Comparison of ENCODE assay signal across 1 cellular context in the genomic region with DNA sequence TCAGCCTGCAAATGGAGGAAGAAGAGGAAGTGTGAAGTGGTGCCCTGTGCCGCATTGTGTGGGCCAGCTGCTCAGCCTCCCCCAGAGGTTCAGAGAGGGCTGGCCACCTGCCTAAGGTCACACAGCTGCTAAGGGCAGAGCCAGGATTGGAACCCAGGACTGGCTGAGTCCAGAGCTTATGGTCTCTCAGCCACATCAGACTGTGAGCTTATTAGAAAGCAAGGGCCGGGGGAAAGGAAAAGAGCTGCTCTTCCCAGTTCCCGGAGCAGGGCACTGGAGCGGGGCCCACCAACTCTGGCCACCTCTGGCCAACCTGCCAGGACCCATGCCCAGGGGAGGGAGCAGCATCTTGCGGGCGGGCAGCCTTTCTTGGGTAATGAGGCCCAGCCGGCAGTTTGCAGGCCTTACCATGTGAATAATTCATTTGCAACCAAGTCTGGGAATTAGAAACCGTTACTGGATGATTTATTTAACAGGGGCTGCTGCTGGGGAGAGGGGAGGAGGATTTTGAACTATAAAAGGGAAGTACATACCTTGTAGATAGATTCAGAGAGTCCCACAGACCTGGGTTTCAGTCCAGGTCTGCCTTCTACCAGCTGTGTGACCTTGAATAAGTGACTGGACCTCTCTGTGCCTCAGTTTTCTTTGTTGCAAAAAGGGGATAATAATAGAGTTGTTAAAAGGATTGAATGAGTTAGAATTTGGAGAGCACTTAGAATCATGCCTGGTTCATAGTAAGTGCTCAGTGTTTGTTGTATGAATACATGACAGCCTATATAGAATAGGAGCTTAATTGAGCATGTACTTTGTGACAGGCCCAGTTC.
TF ChIP-seq lines count a peak whose summit lies in the region.

No MANE protein-coding gene starts in this region.

TF ChIP-seq in GM12878, 131 proteins besides CTCF, POLR2A, EP300 and RAD21 (continues in another document):
- no peak for TF ChIP-seq ZBTB11 (CRISPR knock-in tag; IDR thresholded peaks at IDR 0.05)
- TF ChIP-seq ATF2 (IDR thresholded peaks at IDR 0.05; ENCODE audit: low read length) = no peak
- TF ChIP-seq SMARCA5 (IDR thresholded peaks at IDR 0.05) = peak; percentile 100
- peak; percentile 90 for TF ChIP-seq TCF12 (IDR thresholded peaks at IDR 0.05; ENCODE audit: low read depth, low read length)
- no peak for TF ChIP-seq HDGF (IDR thresholded peaks at IDR 0.05)
- TF ChIP-seq HDAC6 (IDR thresholded peaks at IDR 0.05; ENCODE audit: unreplicated experiment) = no peak
- TF ChIP-seq POLR2AphosphoS2 (IDR thresholded peaks at IDR 0.05; ENCODE audit: low read depth, low read length) = no peak
- TF ChIP-seq MYB (IDR thresholded peaks at IDR 0.05; ENCODE audit: borderline replicate concordance, low read depth, low read length) = no peak
- no peak for TF ChIP-seq CHD2 (IDR thresholded peaks at IDR 0.05; ENCODE audit: borderline replicate concordance, low read depth, low read length)
- peak; percentile 96 for TF ChIP-seq ZNF217 (IDR thresholded peaks at IDR 0.05)
- no peak for TF ChIP-seq ZNF622 (IDR thresholded peaks at IDR 0.05)
- TF ChIP-seq ELK1 (IDR thresholded peaks at IDR 0.05; ENCODE audit: low read depth, low read length) = no peak
- TF ChIP-seq, protein P1, sequence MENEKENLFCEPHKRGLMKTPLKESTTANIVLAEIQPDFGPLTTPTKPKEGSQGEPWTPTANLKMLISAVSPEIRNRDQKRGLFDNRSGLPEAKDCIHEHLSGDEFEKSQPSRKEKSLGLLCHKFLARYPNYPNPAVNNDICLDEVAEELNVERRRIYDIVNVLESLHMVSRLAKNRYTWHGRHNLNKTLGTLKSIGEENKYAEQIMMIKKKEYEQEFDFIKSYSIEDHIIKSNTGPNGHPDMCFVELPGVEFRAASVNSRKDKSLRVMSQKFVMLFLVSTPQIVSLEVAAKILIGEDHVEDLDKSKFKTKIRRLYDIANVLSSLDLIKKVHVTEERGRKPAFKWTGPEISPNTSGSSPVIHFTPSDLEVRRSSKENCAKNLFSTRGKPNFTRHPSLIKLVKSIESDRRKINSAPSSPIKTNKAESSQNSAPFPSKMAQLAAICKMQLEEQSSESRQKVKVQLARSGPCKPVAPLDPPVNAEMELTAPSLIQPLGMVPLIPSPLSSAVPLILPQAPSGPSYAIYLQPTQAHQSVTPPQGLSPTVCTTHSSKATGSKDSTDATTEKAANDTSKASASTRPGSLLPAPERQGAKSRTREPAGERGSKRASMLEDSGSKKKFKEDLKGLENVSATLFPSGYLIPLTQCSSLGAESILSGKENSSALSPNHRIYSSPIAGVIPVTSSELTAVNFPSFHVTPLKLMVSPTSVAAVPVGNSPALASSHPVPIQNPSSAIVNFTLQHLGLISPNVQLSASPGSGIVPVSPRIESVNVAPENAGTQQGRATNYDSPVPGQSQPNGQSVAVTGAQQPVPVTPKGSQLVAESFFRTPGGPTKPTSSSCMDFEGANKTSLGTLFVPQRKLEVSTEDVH (IDR thresholded peaks at IDR 0.05; ENCODE audit: low read depth, partially characterized antibody) = no peak
- TF ChIP-seq YBX1 (IDR thresholded peaks at IDR 0.05) = no peak
- TF ChIP-seq SUPT20H (IDR thresholded peaks at IDR 0.05; ENCODE audit: borderline replicate concordance, control insufficient read depth, low read depth, low read length) = no peak
- TF ChIP-seq RCOR1 (conservative IDR thresholded peaks at IDR 0.05; ENCODE audit: low read depth, low read length) = 0 out of 2 replicates have a peak, but pooled peaks have one; percentile 23
- no peak for TF ChIP-seq STAT1 (conservative IDR thresholded peaks at IDR 0.05)
- no peak for TF ChIP-seq SREBF2 (IDR thresholded peaks at IDR 0.05; ENCODE audit: low read length)
- no peak for TF ChIP-seq BCL11A (IDR thresholded peaks at IDR 0.05; ENCODE audit: low read depth, low read length)
- no peak for TF ChIP-seq NR2F1 (conservative IDR thresholded peaks at IDR 0.05)
- TF ChIP-seq IRF4 (IDR thresholded peaks at IDR 0.05; ENCODE audit: low read depth, low read length) = peak; percentile 65; the same call in 1 of the 2 replicates
- no peak for TF ChIP-seq HDAC2 (IDR thresholded peaks at IDR 0.05)
- 0 out of 2 replicates have a peak, but pooled peaks have one; percentile 31 for TF ChIP-seq TARDBP (IDR thresholded peaks at IDR 0.05; ENCODE audit: borderline replicate concordance)
- TF ChIP-seq SUZ12 (IDR thresholded peaks at IDR 0.05; ENCODE audit: unreplicated experiment) = no peak
- TF ChIP-seq SPI1 (IDR thresholded peaks at IDR 0.05; ENCODE audit: borderline replicate concordance, insufficient read depth, low read depth, low read length) = peak; percentile 93
- 0 out of 2 replicates have a peak, but pooled peaks have one; percentile 22 for TF ChIP-seq EED (IDR thresholded peaks at IDR 0.05; ENCODE audit: low read depth)
- no peak for TF ChIP-seq RELA (IDR thresholded peaks at IDR 0.05; ENCODE audit: borderline replicate concordance, partially characterized antibody)
- no peak for TF ChIP-seq GATAD2B (conservative IDR thresholded peaks at IDR 0.05; ENCODE audit: low read depth)
- 0 out of 2 replicates have a peak, but pooled peaks have one; percentile 8 for TF ChIP-seq PAX5 (IDR thresholded peaks at IDR 0.05; ENCODE audit: borderline replicate concordance, low read depth, low read length)
- peak; percentile 96 for TF ChIP-seq NFXL1 (IDR thresholded peaks at IDR 0.05; ENCODE audit: borderline replicate concordance)
- TF ChIP-seq BACH1 (IDR thresholded peaks at IDR 0.05; ENCODE audit: borderline replicate concordance) = no peak
- peak in 1 of 2 experiments; percentile 45; a peak in 1 of 3 replicates for TF ChIP-seq EGR1 (IDR thresholded peaks at IDR 0.05; ENCODE audit: borderline replicate concordance in 1 of 2, low read depth in 2 of 2, low read length in 2 of 2)
- TF ChIP-seq TCF3 (IDR thresholded peaks at IDR 0.05; ENCODE audit: borderline replicate concordance, insufficient read depth, low read depth, low read length) = 0 out of 2 replicates have a peak, but pooled peaks have one; percentile 73
- TF ChIP-seq MAX (IDR thresholded peaks at IDR 0.05; ENCODE audit: low read depth, low read length) = no peak
- no peak for TF ChIP-seq SMC3 (IDR thresholded peaks at IDR 0.05; ENCODE audit: borderline replicate concordance, low read length)
- no peak for TF ChIP-seq HCFC1 (IDR thresholded peaks at IDR 0.05; ENCODE audit: low read length)
- no peak for TF ChIP-seq KAT2A (conservative IDR thresholded peaks at IDR 0.05; ENCODE audit: control insufficient read depth, low read depth, low read length)
- TF ChIP-seq SREBF1 (IDR thresholded peaks at IDR 0.05; ENCODE audit: low read length) = no peak
- TF ChIP-seq ZSCAN29 (IDR thresholded peaks at IDR 0.05) = no peak
- TF ChIP-seq ZNF687 (IDR thresholded peaks at IDR 0.05) = peak; percentile 53; the same call in 1 of the 2 replicates
- TF ChIP-seq MXI1 (IDR thresholded peaks at IDR 0.05; ENCODE audit: low read depth, low read length) = no peak
- 0 out of 2 replicates have a peak, but pooled peaks have one; percentile 37 for TF ChIP-seq KDM1A (IDR thresholded peaks at IDR 0.05; ENCODE audit: borderline replicate concordance)
- TF ChIP-seq MTA3 (IDR thresholded peaks at IDR 0.05; ENCODE audit: borderline replicate concordance, low read length) = no peak
- no peak for TF ChIP-seq EZH2 (IDR thresholded peaks at IDR 0.05; ENCODE audit: borderline replicate concordance, control insufficient read depth, low read depth, low read length)
- no peak for TF ChIP-seq NFYA (IDR thresholded peaks at IDR 0.05; ENCODE audit: borderline replicate concordance, low read depth, low read length)
- no peak for TF ChIP-seq POLR2AphosphoS5 (IDR thresholded peaks at IDR 0.05; ENCODE audit: low read length)
- TF ChIP-seq ATF3 (IDR thresholded peaks at IDR 0.05; ENCODE audit: borderline replicate concordance, extremely low read depth, low read depth, low read length) = no peak
- TF ChIP-seq, protein P2, sequence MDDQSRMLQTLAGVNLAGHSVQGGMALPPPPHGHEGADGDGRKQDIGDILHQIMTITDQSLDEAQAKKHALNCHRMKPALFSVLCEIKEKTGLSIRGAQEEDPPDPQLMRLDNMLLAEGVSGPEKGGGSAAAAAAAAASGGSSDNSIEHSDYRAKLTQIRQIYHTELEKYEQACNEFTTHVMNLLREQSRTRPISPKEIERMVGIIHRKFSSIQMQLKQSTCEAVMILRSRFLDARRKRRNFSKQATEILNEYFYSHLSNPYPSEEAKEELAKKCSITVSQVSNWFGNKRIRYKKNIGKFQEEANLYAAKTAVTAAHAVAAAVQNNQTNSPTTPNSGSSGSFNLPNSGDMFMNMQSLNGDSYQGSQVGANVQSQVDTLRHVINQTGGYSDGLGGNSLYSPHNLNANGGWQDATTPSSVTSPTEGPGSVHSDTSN (IDR thresholded peaks at IDR 0.05; ENCODE audit: insufficient replicate concordance, low read depth, low read length) = no peak
